Comparison of ENCODE assay signal across 7 cellular contexts in the genomic region with DNA sequence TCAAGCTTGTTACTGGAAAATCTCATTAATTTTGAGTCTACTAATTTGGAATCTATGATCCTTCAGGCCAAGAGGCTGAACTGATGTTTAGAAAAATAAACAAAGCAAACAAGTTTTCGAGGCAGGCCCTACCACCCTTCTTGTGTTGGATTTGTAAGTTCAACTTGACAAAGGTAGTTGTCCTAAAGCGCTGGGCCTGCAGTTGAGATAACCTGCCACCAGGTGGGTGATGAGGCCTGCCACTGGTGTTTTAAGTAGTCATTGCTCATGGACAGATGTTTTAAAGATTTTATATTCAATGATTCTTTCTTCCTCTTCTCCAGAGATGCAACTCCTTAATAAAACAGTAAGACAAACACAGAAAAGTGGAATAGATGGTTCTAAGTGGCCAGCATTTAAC. TPM values are rescaled to one million over a fixed set of nuclear protein-coding genes. Genes with fewer than 3 reads are reported as not detected.
DNase-seq lines count a peak whose midpoint lies in the region; ATAC-seq, FAIRE-seq and TF ChIP-seq lines count a peak whose summit lies in the region.

No MANE protein-coding gene starts in this region.

- no peaks in the 10 kb centered on the region for H3K27me3 ChIP-seq in Peyer's patch
- no peaks in the 10 kb centered on the region for H3K27me3 ChIP-seq in liver (ENCODE audit: control insufficient read depth in 4 of 4, insufficient read depth in 4 of 4, low read length in 3 of 4)

- H3K4me1 Mint-ChIP-seq in activated naive CD8-positive, alpha-beta T cell treated with anti-CD3 and anti-CD28 coated beads for 36 hours, result peaks cover 8% of the 10 kb centered on the region

- no peak overlapping the region for H3K27ac Mint-ChIP-seq in activated naive CD8-positive, alpha-beta T cell treated with anti-CD3 and anti-CD28 coated beads for 36 hours

- peaks cover 0 to 17% (median 8%) of the 10 kb centered on the region in 4 donors for H3K4me1 ChIP-seq in Peyer's patch
- H3K4me1 ChIP-seq in liver (ENCODE audit: control insufficient read depth in 4 of 4, insufficient read depth in 4 of 4, low read length in 3 of 4), result peaks cover 10 to 24% (median 19%) of the 10 kb centered on the region in 4 donors

- H3K9me3 ChIP-seq in Peyer's patch (no peaks in the 10 kb centered on the region), liver (ENCODE audit: control insufficient read depth in 4 of 4, low read length in 3 of 4) (no peaks in the 10 kb centered on the region)

- H3K4me3 Mint-ChIP-seq in activated naive CD8-positive, alpha-beta T cell treated with anti-CD3 and anti-CD28 coated beads for 36 hours, result no peak overlapping the region

- TF ChIP-seq POLR2A in Peyer's patch (IDR thresholded peaks at IDR 0.05), result no peak

- peaks cover 7% of the 10 kb centered on the region for H3K27me3 Mint-ChIP-seq in activated naive CD8-positive, alpha-beta T cell treated with anti-CD3 and anti-CD28 coated beads for 36 hours

- TF ChIP-seq RAD21 in liver (IDR thresholded peaks at IDR 0.05), result peak; percentile 93 to 96

- H3K4me3 ChIP-seq in Peyer's patch, result no peak overlapping the region
- no peak overlapping the region for H3K4me3 ChIP-seq in liver (ENCODE audit: low read depth in 1 of 3, low read length in 3 of 3)

- H3K36me3 ChIP-seq in Peyer's patch, result no peaks in the 10 kb centered on the region
- no peaks in the 10 kb centered on the region for H3K36me3 ChIP-seq in liver (ENCODE audit: control insufficient read depth in 4 of 4, insufficient read depth in 3 of 4, low read depth in 1 of 4, low read length in 3 of 4)

- 41% methylated on average over 2 of the region's 2 CpGs for WGBS in liver

- no peak for ATAC-seq in GM21737 (IDR thresholded peaks at IDR 0.05; ENCODE audit: unreplicated experiment)

- H3K27ac ChIP-seq in Peyer's patch (peak overlapping the region in 1 of 4 donors; percentile 1), liver (ENCODE audit: low read depth in 1 of 2, low read length in 2 of 2) (peak overlapping the region; percentile 46 to 47)

- no peaks in the 10 kb centered on the region for H3K9me3 Mint-ChIP-seq in activated naive CD8-positive, alpha-beta T cell treated with anti-CD3 and anti-CD28 coated beads for 36 hours

- TF ChIP-seq CTCF in Peyer's patch (IDR thresholded peaks at IDR 0.05) (peak; percentile 22 to 83 (median 57)), liver (IDR thresholded peaks at IDR 0.05; ENCODE audit: low read depth, low read length, missing input control) (peak; percentile 85)

- peak overlapping the region in 1 of 2 donors; percentile 42 for H3K9ac ChIP-seq in liver (ENCODE audit: low read depth in 1 of 2, low read length in 2 of 2)

- no peaks in the 10 kb centered on the region for H3K36me3 Mint-ChIP-seq in activated naive CD8-positive, alpha-beta T cell treated with anti-CD3 and anti-CD28 coated beads for 36 hours

- DNase-seq in GM18507 (ENCODE audit: extremely low spot score, insufficient read length, low read depth), result no peak
- DNase-seq in Peyer's patch, result peak; percentile 25 to 81 (median 68)
- DNase-seq in activated naive CD8-positive, alpha-beta T cell treated with anti-CD3 and anti-CD28 coated beads for 36 hours, result peak; percentile 47
- DNase-seq in stimulated activated naive CD4-positive, alpha-beta T cell treated with Interleukin-2 at 50 U/mL for 16 hours (lab: John Stamatoyannopoulos, UW), result peak; percentile 37
- no peak for DNase-seq in SKM-1 treated with dmso at 0.1 percent for 144 hours (lab: John Stamatoyannopoulos, UW; ENCODE audit: unreplicated experiment)

- peak; percentile 67 for FAIRE-seq in GM18507 (lab: Jason Lieb, UNC)

TF ChIP-seq in liver, 16 proteins besides CTCF, POLR2A, EP300 and RAD21:
- TF ChIP-seq, protein P1, sequence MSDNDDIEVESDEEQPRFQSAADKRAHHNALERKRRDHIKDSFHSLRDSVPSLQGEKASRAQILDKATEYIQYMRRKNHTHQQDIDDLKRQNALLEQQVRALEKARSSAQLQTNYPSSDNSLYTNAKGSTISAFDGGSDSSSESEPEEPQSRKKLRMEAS (IDR thresholded peaks at IDR 0.05), result no peak
- TF ChIP-seq YY1 (IDR thresholded peaks at IDR 0.05), result no peak
- TF ChIP-seq HNF4A (conservative IDR thresholded peaks at IDR 0.05), result peak in 1 of 2 donors; percentile 13
- TF ChIP-seq HNF4G (IDR thresholded peaks at IDR 0.05), result no peak

RNA-seq across cellular contexts. Expression of a gene that starts 19.4 kb away (rescaled TPM):
- total RNA-seq in Peyer's patch (100 to 1,000 TPM in 1 of 4 donors, 10 to 100 TPM in 3; 46.4 to 169 (median 56.8) TPM), liver (1 to 10 TPM; 7.5 to 7.9 TPM)
- not detected for total RNA-seq in activated naive CD8-positive, alpha-beta T cell treated with anti-CD3 and anti-CD28 coated beads for 36 hours
- polyA plus RNA-seq in liver, result 1 to 10 TPM; 3.1 to 4.7 TPM

RNA-seq across cellular contexts. Expression of a gene that starts 24.8 kb away (rescaled TPM):
- 10 to 100 TPM in 3 of 4 donors, 1 to 10 TPM in 1; 9.1 to 71.6 (median 59.2) TPM for total RNA-seq in Peyer's patch
- total RNA-seq in activated naive CD8-positive, alpha-beta T cell treated with anti-CD3 and anti-CD28 coated beads for 36 hours, result 10 to 100 TPM in 1 of 2 experiments, 1 to 10 TPM in 1; 9.9 to 10.2 TPM
- 10 to 100 TPM in 1 of 2 donors, 1 to 10 TPM in 1; 7.4 to 21.9 TPM for total RNA-seq in liver
- polyA plus RNA-seq in liver, result 10 to 100 TPM in 1 of 2 donors, 1 to 10 TPM in 1; 4.0 to 16.5 TPM

RNA-seq across cellular contexts. Expression of a gene that starts 38.8 kb away (rescaled TPM):
- not detected for total RNA-seq in Peyer's patch
- total RNA-seq in activated naive CD8-positive, alpha-beta T cell treated with anti-CD3 and anti-CD28 coated beads for 36 hours, result not detected
- total RNA-seq in liver, result not detected
- polyA plus RNA-seq in liver, result not detected

Comparison
In these comparisons a context has a peak if more than half of its experiments do, and no peak if none do; other contexts are left out.
1. DNase-seq: peak in Peyer's patch (3 of 3), activated naive CD8-positive, alpha-beta T cell treated with anti-CD3 and anti-CD28 coated beads for 36 hours (single experiment) and stimulated activated naive CD4-positive, alpha-beta T cell treated with Interleukin-2 at 50 U/mL for 16 hours (single experiment); none in GM18507 (single experiment) and SKM-1 treated with dmso at 0.1 percent for 144 hours (single experiment).
2. RNA of a gene that starts 19.4 kb away (total RNA-seq): 46.4 to 169 TPM in Peyer's patch and 7.5 to 7.9 TPM in liver; not detected in activated naive CD8-positive, alpha-beta T cell treated with anti-CD3 and anti-CD28 coated beads for 36 hours; every median in the first group is over 4 times any median in the second.